25 cellular contexts compared by ENCODE assay signal in genomic region chr18:63113899-63114565, GRCh38.
DNase-seq lines count a peak whose midpoint lies in the region; ATAC-seq, FAIRE-seq and TF ChIP-seq lines count a peak whose summit lies in the region.
"Had no signal": no experiment of that assay in that cellular context is flagged by ENCODE, and none has a peak within 500 bp of the region (broad histone marks: within the 10 kb centered on the region; RNA-seq: fewer than 3 reads in every experiment).

No MANE protein-coding gene starts in this region.

- FAIRE-seq in GM12891 (lab: Jason Lieb, UNC) = peak; percentile 66
- FAIRE-seq: A549, GM12878, K562 had no signal

- no peak overlapping the region for H3K27ac ChIP-seq in naive thymus-derived CD4-positive, alpha-beta T cell (ENCODE audit: low read depth, low read length)
- H3K27ac ChIP-seq in tibial nerve = no peak overlapping the region
- H3K27ac ChIP-seq: A549, PC-9, RWPE1 had no signal

- H3K27ac Mint-ChIP-seq in activated naive CD8-positive, alpha-beta T cell treated with anti-CD3 and anti-CD28 coated beads, Interleukin-2, amount 10 ng/mL, durations not matched to agents 7 days and 5 days = no peak overlapping the region
- no peak overlapping the region for H3K27ac Mint-ChIP-seq in activated naive CD8-positive, alpha-beta T cell treated with anti-CD3 and anti-CD28 coated beads, Interleukin-2, amount 50 U/mL, for 24 hours
- H3K27ac Mint-ChIP-seq in naive thymus-derived CD4-positive, alpha-beta T cell = no peak overlapping the region

- H3K4me3 Mint-ChIP-seq in activated naive CD8-positive, alpha-beta T cell treated with anti-CD3 and anti-CD28 coated beads, Interleukin-2, amount 10 ng/mL, durations not matched to agents 7 days and 5 days = no peak overlapping the region
- H3K4me3 Mint-ChIP-seq in activated naive CD8-positive, alpha-beta T cell treated with anti-CD3 and anti-CD28 coated beads, Interleukin-2, amount 50 U/mL, for 24 hours = no peak overlapping the region
- peak overlapping the region in 1 of 10 donors; percentile 58 for H3K4me3 Mint-ChIP-seq in naive thymus-derived CD4-positive, alpha-beta T cell

- peaks cover 18% of the 10 kb centered on the region for H3K36me3 Mint-ChIP-seq in activated naive CD8-positive, alpha-beta T cell treated with anti-CD3 and anti-CD28 coated beads, Interleukin-2, amount 10 ng/mL, durations not matched to agents 7 days and 5 days
- H3K36me3 Mint-ChIP-seq in activated naive CD8-positive, alpha-beta T cell treated with anti-CD3 and anti-CD28 coated beads, Interleukin-2, amount 50 U/mL, for 24 hours (ENCODE audit: low read depth) = no peaks in the 10 kb centered on the region
- H3K36me3 Mint-ChIP-seq in naive thymus-derived CD4-positive, alpha-beta T cell = peaks cover 4 to 23% (median 8%) of the 10 kb centered on the region in 5 donors

- no peak for DNase-seq in activated naive CD8-positive, alpha-beta T cell treated with anti-CD3 and anti-CD28 coated beads, Interleukin-2, amount 10 ng/mL, durations not matched to agents 7 days and 5 days
- DNase-seq in activated naive CD8-positive, alpha-beta T cell treated with anti-CD3 and anti-CD28 coated beads, Interleukin-2, amount 50 U/mL, for 24 hours = no peak
- DNase-seq in GM12891 (ENCODE audit: insufficient read length, low spot score) (no peak), NOMO-1 treated with DMSO at 0.1 percent for 48 hours (lab: John Stamatoyannopoulos, UW; ENCODE audit: unreplicated experiment) (peak; percentile 46), SW 1271 (lab: John Stamatoyannopoulos, UW) (no peak), DMS153 treated with DMSO at 0.1 percent for 48 hours (lab: John Stamatoyannopoulos, UW; ENCODE audit: unreplicated experiment) (no peak), tibial nerve (ENCODE audit: low spot score in 2 of 2) (no peak)
- DNase-seq in naive thymus-derived CD4-positive, alpha-beta T cell = no peak
- DNase-seq: C1 segment of cervical spinal cord; COR-L47; EL; NCI-H1092 treated with DMSO at 0.1 percent for 48 hours; NCI-H146; NCI-H2029 treated with DMSO at 0.1 percent for 48 hours; NCI-H2171 treated with DMSO at 0.1 percent for 48 hours; NCI-H446; NCI-H526 treated with DMSO at 0.1 percent for 48 hours; NK-92 treated with Interleukin-12 subunit alpha and Interleukin-12 subunit beta, amount 100 ng/mL, for 24 hours; PC-9; SIG-M5 had no signal

- peaks cover 13% of the 10 kb centered on the region for H3K9me3 Mint-ChIP-seq in activated naive CD8-positive, alpha-beta T cell treated with anti-CD3 and anti-CD28 coated beads, Interleukin-2, amount 10 ng/mL, durations not matched to agents 7 days and 5 days
- no peaks in the 10 kb centered on the region for H3K9me3 Mint-ChIP-seq in activated naive CD8-positive, alpha-beta T cell treated with anti-CD3 and anti-CD28 coated beads, Interleukin-2, amount 50 U/mL, for 24 hours
- peaks cover 3 to 19% (median 9%) of the 10 kb centered on the region in 11 donors for H3K9me3 Mint-ChIP-seq in naive thymus-derived CD4-positive, alpha-beta T cell

- TF ChIP-seq CTCF in tibial nerve (IDR thresholded peaks at IDR 0.05) = no peak

- H3K9me3 ChIP-seq in naive thymus-derived CD4-positive, alpha-beta T cell (ENCODE audit: control insufficient read depth in 2 of 3, low read length in 3 of 3) = no peaks in the 10 kb centered on the region
- H3K9me3 ChIP-seq in tibial nerve = no peaks in the 10 kb centered on the region
- H3K9me3 ChIP-seq: A549 had no signal

- no peaks in the 10 kb centered on the region for H3K4me1 ChIP-seq in naive thymus-derived CD4-positive, alpha-beta T cell (ENCODE audit: control insufficient read depth in 2 of 2, insufficient read depth in 2 of 2, low read length in 2 of 2)
- peaks cover 0 to 10% (median 3%) of the 10 kb centered on the region in 4 donors for H3K4me1 ChIP-seq in tibial nerve
- H3K4me1 ChIP-seq: A549 had no signal

- no peaks in the 10 kb centered on the region for H3K27me3 ChIP-seq in naive thymus-derived CD4-positive, alpha-beta T cell (ENCODE audit: control insufficient read depth in 2 of 2, insufficient read depth in 2 of 2, low read length in 2 of 2)
- no peaks in the 10 kb centered on the region for H3K27me3 ChIP-seq in tibial nerve

- TF ChIP-seq POLR2A in GM12891 (IDR thresholded peaks at IDR 0.05; ENCODE audit: low read depth, low read length) (no peak), tibial nerve (IDR thresholded peaks at IDR 0.05) (no peak)

- WGBS in tibial nerve, 2 donors = 74 to 83% methylated on average over 5 of the region's 5 CpGs

- ATAC-seq in activated naive CD8-positive, alpha-beta T cell treated with anti-CD3 and anti-CD28 coated beads, Interleukin-2, amount 10 ng/mL, durations not matched to agents 7 days and 5 days (ENCODE audit: low read depth) = peak; percentile 51
- no peak for ATAC-seq in activated naive CD8-positive, alpha-beta T cell treated with anti-CD3 and anti-CD28 coated beads, Interleukin-2, amount 50 U/mL, for 24 hours
- peak; percentile 56 for ATAC-seq in naive thymus-derived CD4-positive, alpha-beta T cell
- ATAC-seq: A549, GM12878, K562, SK-N-SH treated with all-trans-retinoic acid at 6 μM for 48 hours had no signal

- CTCF ChIA-PET in naive thymus-derived CD4-positive, alpha-beta T cell (lab: Charles Lee) = interaction anchor here (0.6 to 1.4 kb wide), 3 partner anchors 15 to 292 kb away, joined by 3 to 5 read pairs (median 3); no protein-coding TSS in a partner anchor

- H3K36me3 ChIP-seq in naive thymus-derived CD4-positive, alpha-beta T cell (ENCODE audit: control insufficient read depth in 2 of 3, insufficient read depth in 3 of 3, low read length in 3 of 3) = no peaks in the 10 kb centered on the region
- no peaks in the 10 kb centered on the region for H3K36me3 ChIP-seq in tibial nerve

- no peak for TF ChIP-seq EP300 in tibial nerve (IDR thresholded peaks at IDR 0.05)

- H3K27me3 Mint-ChIP-seq in activated naive CD8-positive, alpha-beta T cell treated with anti-CD3 and anti-CD28 coated beads, Interleukin-2, amount 10 ng/mL, durations not matched to agents 7 days and 5 days = peaks cover 22% of the 10 kb centered on the region
- H3K27me3 Mint-ChIP-seq in activated naive CD8-positive, alpha-beta T cell treated with anti-CD3 and anti-CD28 coated beads, Interleukin-2, amount 50 U/mL, for 24 hours = peaks cover 1% of the 10 kb centered on the region
- peaks cover 0 to 36% (median 5%) of the 10 kb centered on the region in 5 donors for H3K27me3 Mint-ChIP-seq in naive thymus-derived CD4-positive, alpha-beta T cell

- no peak overlapping the region for H3K4me3 ChIP-seq in naive thymus-derived CD4-positive, alpha-beta T cell (ENCODE audit: low read length)
- no peak overlapping the region for H3K4me3 ChIP-seq in tibial nerve
- H3K4me3 ChIP-seq: A549, GM12878, K562, PC-9 had no signal

- POLR2A ChIA-PET in activated naive CD8-positive, alpha-beta T cell treated with anti-CD3 and anti-CD28 coated beads, Interleukin-2, amount 10 ng/mL, durations not matched to agents 7 days and 5 days (lab: Charles Lee) = no interaction called here
- POLR2A ChIA-PET in naive thymus-derived CD4-positive, alpha-beta T cell (lab: Charles Lee) = interaction anchor here (1.8 kb wide), 1 partner anchor 17 kb away, joined by 6 read pairs; no protein-coding TSS in a partner anchor

- peaks cover 17% of the 10 kb centered on the region for H3K4me1 Mint-ChIP-seq in activated naive CD8-positive, alpha-beta T cell treated with anti-CD3 and anti-CD28 coated beads, Interleukin-2, amount 10 ng/mL, durations not matched to agents 7 days and 5 days
- peaks cover 12% of the 10 kb centered on the region for H3K4me1 Mint-ChIP-seq in activated naive CD8-positive, alpha-beta T cell treated with anti-CD3 and anti-CD28 coated beads, Interleukin-2, amount 50 U/mL, for 24 hours
- H3K4me1 Mint-ChIP-seq in naive thymus-derived CD4-positive, alpha-beta T cell = peaks cover 9 to 26% (median 18%) of the 10 kb centered on the region in 7 donors

- intact Hi-C loops in naive thymus-derived CD4-positive, alpha-beta T cell (cut with micrococcal nuclease) = loop anchor here in 1 of 2 donors (5.0 kb wide), 1 partner anchor 37 kb away; no protein-coding TSS in a partner anchor

TF ChIP-seq in GM12891, 5 proteins besides CTCF, POLR2A, EP300 and RAD21:
- no peak for TF ChIP-seq SPI1 (IDR thresholded peaks at IDR 0.05; ENCODE audit: low read depth, low read length)
- no peak for TF ChIP-seq TAF1 (IDR thresholded peaks at IDR 0.05; ENCODE audit: low read depth, low read length)
- no peak for TF ChIP-seq POU2F2 (IDR thresholded peaks at IDR 0.05; ENCODE audit: low read depth, low read length)
- TF ChIP-seq POLR2AphosphoS5 (IDR thresholded peaks at IDR 0.05; ENCODE audit: low read depth, low read length) = no peak
- no peak for TF ChIP-seq PAX5 (IDR thresholded peaks at IDR 0.05; ENCODE audit: insufficient read depth, low read length, severe bottlenecking)
